In genomic region chrX:2224597-2225235, GRCh38 we compare ENCODE assay signal across 20 cellular contexts.
DNase-seq lines count a peak whose midpoint lies in the region; ATAC-seq, FAIRE-seq and TF ChIP-seq lines count a peak whose summit lies in the region.
"Had no signal": no experiment of that assay in that cellular context is flagged by ENCODE, and none has a peak within 500 bp of the region (broad histone marks: within the 10 kb centered on the region; RNA-seq: fewer than 3 reads in every experiment).

No MANE protein-coding gene starts in this region.

- no peak overlapping the region for H2AFZ ChIP-seq in GM12878 (ENCODE audit: control insufficient read depth, low read depth, low read length)
- H2AFZ ChIP-seq in trophoblast cell (ENCODE audit: insufficient read depth, low read length, poor library complexity): no peak overlapping the region

- in situ Hi-C loops in GM12878 (cut with MboI): no loop called here

- H2BK5ac ChIP-seq in trophoblast cell (ENCODE audit: low read depth, low read length, poor library complexity): no peak overlapping the region

- no peak for DNase-seq in GM12878 (ENCODE audit: low read depth, low spot score)
- DNase-seq in endothelial cell (ENCODE audit: low spot score): no peak
- DNase-seq in trophoblast cell: no peak
- no peak for DNase-seq in AG08395 (ENCODE audit: low spot score)
- no peak for DNase-seq in DMS153 (lab: John Stamatoyannopoulos, UW)
- no peak for DNase-seq in LoVo (ENCODE audit: low spot score)
- DNase-seq: ACHN; AML-193; CD4-positive, alpha-beta T cell; DND-41; EL; GOT3; H9; Karpas-422 had no signal

- TF ChIP-seq CTCF in HEK293 (tag by site-specific recombination; IDR thresholded peaks at IDR 0.05) (no peak), GM12878 (IDR thresholded peaks at IDR 0.05 in 2 of 3, conservative IDR thresholded peaks at IDR 0.05 in 1 of 3; ENCODE audit: control insufficient read depth in 2 of 3, extremely low read depth in 1 of 3, insufficient read depth in 1 of 3, low read depth in 3 of 3, low read length in 3 of 3) (no peak), endothelial cell (IDR thresholded peaks at IDR 0.05; ENCODE audit: unreplicated experiment) (no peak)

- peak overlapping the region; percentile 27 for H3K27ac Mint-ChIP-seq in endothelial cell (ENCODE audit: unreplicated experiment)
- H3K27ac Mint-ChIP-seq: CD4-positive, alpha-beta T cell; IgD-negative memory B cell had no signal

- no peak overlapping the region for H3K18ac ChIP-seq in trophoblast cell (ENCODE audit: low read length)

- CTCF ChIA-PET in HEK293 (lab: Yijun Ruan, JAX): no interaction called here
- CTCF ChIA-PET in GM12878 (lab: Yijun Ruan, JAX): no interaction called here

- H4K12ac ChIP-seq in trophoblast cell (ENCODE audit: low read depth, low read length): no peak overlapping the region

- no TSS peak for BruUV-seq in GM12878 (replicated peaks; lab: Mats Ljungman, UMichigan)

- peaks cover 3% of the 10 kb centered on the region for H3K4me1 Mint-ChIP-seq in endothelial cell (ENCODE audit: unreplicated experiment)

- no peak for FAIRE-seq in GM12878 (lab: Jason Lieb, UNC)
- FAIRE-seq: A204.1 had no signal

- H2BK120ac ChIP-seq in trophoblast cell (ENCODE audit: insufficient read depth, low read length, poor library complexity): no peak overlapping the region

- WGBS in GM12878 (ENCODE audit: insufficient coverage, insufficient replicate concordance, low lambda C conversion rate, missing lambda C conversion rate): 97% methylated on average over 9 of the region's 9 CpGs
- WGBS in trophoblast cell (ENCODE audit: extremely low coverage, insufficient coverage, insufficient read length): no CpG with 5 or more reads among the region's 9 CpGs

- SMC1A ChIA-PET in GM12878 (lab: Charles Lee; ENCODE audit: uncharacterized antibody, unreplicated experiment): no interaction called here

- no peak overlapping the region for H3K4ac ChIP-seq in trophoblast cell (ENCODE audit: low read depth, low read length)

- H3K23ac ChIP-seq in trophoblast cell (ENCODE audit: low read length): peak overlapping the region; percentile 31

- H3K9me3 ChIP-seq in HEK293 (ENCODE audit: control insufficient read depth, insufficient read depth, low read depth, low read length) (no peaks in the 10 kb centered on the region), GM12878 (replicated peaks; ENCODE audit: control insufficient read depth, insufficient read depth, low read length) (peaks cover 23% of the 10 kb centered on the region; the same call in 2 of the 3 replicates), trophoblast cell (ENCODE audit: insufficient read depth, low read depth, low read length) (peaks cover 30% of the 10 kb centered on the region)

- intact Hi-C loops in GM12878 (cut with micrococcal nuclease; ENCODE audit: unreplicated experiment): no loop called here

- H3K27ac ChIP-seq in HEK293 (ENCODE audit: extremely low read depth, low read depth, low read length) (no peak overlapping the region), GM12878 (ENCODE audit: control insufficient read depth, insufficient read depth) (no peak overlapping the region), trophoblast cell (ENCODE audit: low read depth, low read length) (no peak overlapping the region)
- H3K27ac ChIP-seq: C4-2B, HL-60 had no signal

- no peak overlapping the region for H2BK12ac ChIP-seq in trophoblast cell (ENCODE audit: low read length)

- H3K4me3 Mint-ChIP-seq in endothelial cell (ENCODE audit: unreplicated experiment): peak overlapping the region; percentile 59
- H3K4me3 Mint-ChIP-seq: CD4-positive, alpha-beta T cell; H9; IgD-negative memory B cell had no signal

- H3K4me3 ChIP-seq in HEK293 (ENCODE audit: low read depth, low read length): no peak overlapping the region
- H3K4me3 ChIP-seq in GM12878: no peak overlapping the region
- peak overlapping the region; percentile 61 for H3K4me3 ChIP-seq in trophoblast cell (ENCODE audit: low read depth, low read length)

- peaks cover 62% of the 10 kb centered on the region for H3K9me3 Mint-ChIP-seq in endothelial cell (ENCODE audit: unreplicated experiment)

- H4K8ac ChIP-seq in trophoblast cell (ENCODE audit: low read depth, low read length): no peak overlapping the region

- no peak overlapping the region for H4K91ac ChIP-seq in trophoblast cell (ENCODE audit: low read depth, low read length)

- no peaks in the 10 kb centered on the region for H3K79me2 ChIP-seq in GM12878 (ENCODE audit: control insufficient read depth, insufficient read depth, low read length)
- no peaks in the 10 kb centered on the region for H3K79me2 ChIP-seq in trophoblast cell (ENCODE audit: control insufficient read depth, insufficient read depth, low read length, poor library complexity)

- TF ChIP-seq EP300 in GM12878 (IDR thresholded peaks at IDR 0.05; ENCODE audit: borderline replicate concordance in 1 of 2, control insufficient read depth in 1 of 2, low read depth in 2 of 2, low read length in 2 of 2): no peak

- no peaks in the 10 kb centered on the region for H3K79me1 ChIP-seq in trophoblast cell (ENCODE audit: low read length)

- no peak overlapping the region for H3K9ac ChIP-seq in GM12878 (ENCODE audit: control insufficient read depth, insufficient read depth, low read length)
- no peak overlapping the region for H3K9ac ChIP-seq in trophoblast cell (ENCODE audit: low read length)

- peaks cover 0 to 3% of the 10 kb centered on the region in 2 experiments; a peak in 1 of 3 replicates for H3K36me3 ChIP-seq in HEK293 (ENCODE audit: control insufficient read depth in 2 of 2, insufficient read depth in 1 of 2, low read length in 2 of 2)
- H3K36me3 ChIP-seq in GM12878 (ENCODE audit: control insufficient read depth in 2 of 2, insufficient read depth in 2 of 2, low read length in 1 of 2): peaks cover 0 to 2% of the 10 kb centered on the region in 2 experiments; a peak in 1 of 4 replicates
- peaks cover 8 to 10% of the 10 kb centered on the region in 2 experiments for H3K36me3 ChIP-seq in trophoblast cell (ENCODE audit: control insufficient read depth in 1 of 2, insufficient read depth in 2 of 2, low read length in 2 of 2)

- peaks cover 21% of the 10 kb centered on the region for H3K27me3 Mint-ChIP-seq in endothelial cell (ENCODE audit: unreplicated experiment)
- H3K27me3 Mint-ChIP-seq: CD4-positive, alpha-beta T cell; IgD-negative memory B cell had no signal

- no peak for ATAC-seq in GM12878
- ATAC-seq in GM18909 (IDR thresholded peaks at IDR 0.05; ENCODE audit: poor library complexity, unreplicated experiment): no peak

- H3K14ac ChIP-seq in trophoblast cell (ENCODE audit: low read length): no peak overlapping the region

- TF ChIP-seq RAD21 in GM12878 (IDR thresholded peaks at IDR 0.05; ENCODE audit: insufficient read depth, low read depth, low read length): no peak

- H3K27me3 ChIP-seq in GM12878 (replicated peaks in 1 of 2; ENCODE audit: control insufficient read depth in 2 of 2, insufficient read depth in 2 of 2, low read length in 1 of 2) (no peaks in the 10 kb centered on the region), trophoblast cell (ENCODE audit: insufficient read depth, low read length) (no peaks in the 10 kb centered on the region)

- peaks cover 76% of the 10 kb centered on the region for H3K36me3 Mint-ChIP-seq in endothelial cell (ENCODE audit: low read depth, unreplicated experiment)

- no peaks in the 10 kb centered on the region for H3K4me1 ChIP-seq in HEK293 (ENCODE audit: control insufficient read depth, insufficient read depth, low read length)
- H3K4me1 ChIP-seq in GM12878 (ENCODE audit: control insufficient read depth, insufficient read depth, low read length): no peaks in the 10 kb centered on the region; the same call in 1 of the 2 replicates
- H3K4me1 ChIP-seq in trophoblast cell (ENCODE audit: control insufficient read depth in 1 of 2, insufficient read depth in 2 of 2, low read length in 2 of 2): no peaks in the 10 kb centered on the region

- H3K4me2 ChIP-seq in GM12878 (ENCODE audit: control insufficient read depth, insufficient read depth) (no peak overlapping the region), trophoblast cell (ENCODE audit: low read length) (no peak overlapping the region)

- POLR2A ChIA-PET in HEK293 (lab: Yijun Ruan, JAX) (no interaction called here), GM12878 (lab: Charles Lee) (no interaction called here)

- RAD21 ChIA-PET in GM12878 (lab: Charles Lee; ENCODE audit: unreplicated experiment): no interaction called here

- no peaks in the 10 kb centered on the region for H4K20me1 ChIP-seq in GM12878 (ENCODE audit: control insufficient read depth, insufficient read depth)

- no peak for TF ChIP-seq POLR2A in GM12878 (IDR thresholded peaks at IDR 0.05; ENCODE audit: low read depth, low read length)

- H2AK5ac ChIP-seq in trophoblast cell (ENCODE audit: low read length): no peak overlapping the region

TF ChIP-seq in HEK293, 187 proteins besides CTCF, POLR2A, EP300 and RAD21 (continues in another document):
- TF ChIP-seq ZNF596 (tag by site-specific recombination; IDR thresholded peaks at IDR 0.05) (no peak), ZBTB7A (tag by site-specific recombination; IDR thresholded peaks at IDR 0.05; ENCODE audit: low read depth) (no peak), ZBTB26 (tag by site-specific recombination; optimal IDR thresholded peaks at IDR 0.05) (peak; percentile 22)

TF ChIP-seq in GM12878, 131 proteins besides CTCF, POLR2A, EP300 and RAD21:
- TF ChIP-seq BCL3 (IDR thresholded peaks at IDR 0.05; ENCODE audit: borderline replicate concordance, insufficient read depth, low read depth, low read length, poor library complexity, severe bottlenecking) (peak; percentile 92), CREM (IDR thresholded peaks at IDR 0.05; ENCODE audit: low read depth) (no peak)
